1 cellular context compared by ENCODE assay signal in the genomic region with DNA sequence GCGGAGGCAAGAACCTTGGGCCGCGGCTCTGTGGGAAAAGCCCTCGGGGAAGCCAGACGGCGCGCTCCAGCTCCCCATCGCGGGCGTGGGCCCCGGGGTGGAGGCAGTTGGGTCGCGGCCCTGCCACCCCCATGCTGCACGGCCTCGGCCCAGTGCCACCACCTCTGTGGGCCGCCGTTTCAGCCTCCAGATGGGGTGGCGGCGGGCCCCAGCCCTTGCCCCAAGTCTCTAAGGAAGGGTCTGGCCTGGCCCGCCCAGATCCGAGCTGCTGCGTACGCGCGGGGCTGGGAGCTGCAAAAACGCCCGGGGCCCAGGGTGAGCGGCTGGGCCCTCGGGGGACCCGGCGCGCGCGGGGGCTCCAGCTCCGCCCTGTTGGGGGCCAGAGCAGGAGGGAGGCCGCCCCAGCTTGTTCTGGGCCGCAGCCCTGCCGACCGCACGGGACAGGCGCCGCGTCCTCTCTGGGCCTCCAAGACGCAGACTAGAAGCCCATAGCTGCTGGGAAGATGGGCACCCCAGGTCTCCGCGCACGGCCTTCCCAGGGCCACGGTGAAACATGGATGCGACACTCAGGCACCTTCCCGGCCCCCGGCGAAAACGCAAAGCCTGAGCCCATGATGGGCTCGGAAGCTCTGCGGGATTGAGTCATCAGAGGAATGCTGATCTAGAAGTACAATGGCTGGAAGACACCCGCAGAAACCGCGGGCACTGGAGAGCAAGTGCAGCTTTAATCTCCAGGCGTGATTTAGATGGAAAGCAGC.
TF ChIP-seq lines count a peak whose summit lies in the region.

No MANE protein-coding gene starts in this region.

TF ChIP-seq in H1, 55 proteins besides CTCF, POLR2A, EP300 and RAD21 (continued from another document):
- TF ChIP-seq, protein P1, sequence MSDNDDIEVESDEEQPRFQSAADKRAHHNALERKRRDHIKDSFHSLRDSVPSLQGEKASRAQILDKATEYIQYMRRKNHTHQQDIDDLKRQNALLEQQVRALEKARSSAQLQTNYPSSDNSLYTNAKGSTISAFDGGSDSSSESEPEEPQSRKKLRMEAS (IDR thresholded peaks at IDR 0.05) = no peak
- TF ChIP-seq CHD2 (IDR thresholded peaks at IDR 0.05; ENCODE audit: low read length) = no peak
- 0 out of 2 replicates have a peak, but pooled peaks have one; percentile 34 for TF ChIP-seq TAF1 (IDR thresholded peaks at IDR 0.05; ENCODE audit: low read depth, low read length)
- TF ChIP-seq SIX5 (IDR thresholded peaks at IDR 0.05; ENCODE audit: low read depth, low read length) = no peak
- TF ChIP-seq FOSL1 (IDR thresholded peaks at IDR 0.05; ENCODE audit: insufficient read depth, low read depth, low read length) = no peak
- TF ChIP-seq, protein P2, sequence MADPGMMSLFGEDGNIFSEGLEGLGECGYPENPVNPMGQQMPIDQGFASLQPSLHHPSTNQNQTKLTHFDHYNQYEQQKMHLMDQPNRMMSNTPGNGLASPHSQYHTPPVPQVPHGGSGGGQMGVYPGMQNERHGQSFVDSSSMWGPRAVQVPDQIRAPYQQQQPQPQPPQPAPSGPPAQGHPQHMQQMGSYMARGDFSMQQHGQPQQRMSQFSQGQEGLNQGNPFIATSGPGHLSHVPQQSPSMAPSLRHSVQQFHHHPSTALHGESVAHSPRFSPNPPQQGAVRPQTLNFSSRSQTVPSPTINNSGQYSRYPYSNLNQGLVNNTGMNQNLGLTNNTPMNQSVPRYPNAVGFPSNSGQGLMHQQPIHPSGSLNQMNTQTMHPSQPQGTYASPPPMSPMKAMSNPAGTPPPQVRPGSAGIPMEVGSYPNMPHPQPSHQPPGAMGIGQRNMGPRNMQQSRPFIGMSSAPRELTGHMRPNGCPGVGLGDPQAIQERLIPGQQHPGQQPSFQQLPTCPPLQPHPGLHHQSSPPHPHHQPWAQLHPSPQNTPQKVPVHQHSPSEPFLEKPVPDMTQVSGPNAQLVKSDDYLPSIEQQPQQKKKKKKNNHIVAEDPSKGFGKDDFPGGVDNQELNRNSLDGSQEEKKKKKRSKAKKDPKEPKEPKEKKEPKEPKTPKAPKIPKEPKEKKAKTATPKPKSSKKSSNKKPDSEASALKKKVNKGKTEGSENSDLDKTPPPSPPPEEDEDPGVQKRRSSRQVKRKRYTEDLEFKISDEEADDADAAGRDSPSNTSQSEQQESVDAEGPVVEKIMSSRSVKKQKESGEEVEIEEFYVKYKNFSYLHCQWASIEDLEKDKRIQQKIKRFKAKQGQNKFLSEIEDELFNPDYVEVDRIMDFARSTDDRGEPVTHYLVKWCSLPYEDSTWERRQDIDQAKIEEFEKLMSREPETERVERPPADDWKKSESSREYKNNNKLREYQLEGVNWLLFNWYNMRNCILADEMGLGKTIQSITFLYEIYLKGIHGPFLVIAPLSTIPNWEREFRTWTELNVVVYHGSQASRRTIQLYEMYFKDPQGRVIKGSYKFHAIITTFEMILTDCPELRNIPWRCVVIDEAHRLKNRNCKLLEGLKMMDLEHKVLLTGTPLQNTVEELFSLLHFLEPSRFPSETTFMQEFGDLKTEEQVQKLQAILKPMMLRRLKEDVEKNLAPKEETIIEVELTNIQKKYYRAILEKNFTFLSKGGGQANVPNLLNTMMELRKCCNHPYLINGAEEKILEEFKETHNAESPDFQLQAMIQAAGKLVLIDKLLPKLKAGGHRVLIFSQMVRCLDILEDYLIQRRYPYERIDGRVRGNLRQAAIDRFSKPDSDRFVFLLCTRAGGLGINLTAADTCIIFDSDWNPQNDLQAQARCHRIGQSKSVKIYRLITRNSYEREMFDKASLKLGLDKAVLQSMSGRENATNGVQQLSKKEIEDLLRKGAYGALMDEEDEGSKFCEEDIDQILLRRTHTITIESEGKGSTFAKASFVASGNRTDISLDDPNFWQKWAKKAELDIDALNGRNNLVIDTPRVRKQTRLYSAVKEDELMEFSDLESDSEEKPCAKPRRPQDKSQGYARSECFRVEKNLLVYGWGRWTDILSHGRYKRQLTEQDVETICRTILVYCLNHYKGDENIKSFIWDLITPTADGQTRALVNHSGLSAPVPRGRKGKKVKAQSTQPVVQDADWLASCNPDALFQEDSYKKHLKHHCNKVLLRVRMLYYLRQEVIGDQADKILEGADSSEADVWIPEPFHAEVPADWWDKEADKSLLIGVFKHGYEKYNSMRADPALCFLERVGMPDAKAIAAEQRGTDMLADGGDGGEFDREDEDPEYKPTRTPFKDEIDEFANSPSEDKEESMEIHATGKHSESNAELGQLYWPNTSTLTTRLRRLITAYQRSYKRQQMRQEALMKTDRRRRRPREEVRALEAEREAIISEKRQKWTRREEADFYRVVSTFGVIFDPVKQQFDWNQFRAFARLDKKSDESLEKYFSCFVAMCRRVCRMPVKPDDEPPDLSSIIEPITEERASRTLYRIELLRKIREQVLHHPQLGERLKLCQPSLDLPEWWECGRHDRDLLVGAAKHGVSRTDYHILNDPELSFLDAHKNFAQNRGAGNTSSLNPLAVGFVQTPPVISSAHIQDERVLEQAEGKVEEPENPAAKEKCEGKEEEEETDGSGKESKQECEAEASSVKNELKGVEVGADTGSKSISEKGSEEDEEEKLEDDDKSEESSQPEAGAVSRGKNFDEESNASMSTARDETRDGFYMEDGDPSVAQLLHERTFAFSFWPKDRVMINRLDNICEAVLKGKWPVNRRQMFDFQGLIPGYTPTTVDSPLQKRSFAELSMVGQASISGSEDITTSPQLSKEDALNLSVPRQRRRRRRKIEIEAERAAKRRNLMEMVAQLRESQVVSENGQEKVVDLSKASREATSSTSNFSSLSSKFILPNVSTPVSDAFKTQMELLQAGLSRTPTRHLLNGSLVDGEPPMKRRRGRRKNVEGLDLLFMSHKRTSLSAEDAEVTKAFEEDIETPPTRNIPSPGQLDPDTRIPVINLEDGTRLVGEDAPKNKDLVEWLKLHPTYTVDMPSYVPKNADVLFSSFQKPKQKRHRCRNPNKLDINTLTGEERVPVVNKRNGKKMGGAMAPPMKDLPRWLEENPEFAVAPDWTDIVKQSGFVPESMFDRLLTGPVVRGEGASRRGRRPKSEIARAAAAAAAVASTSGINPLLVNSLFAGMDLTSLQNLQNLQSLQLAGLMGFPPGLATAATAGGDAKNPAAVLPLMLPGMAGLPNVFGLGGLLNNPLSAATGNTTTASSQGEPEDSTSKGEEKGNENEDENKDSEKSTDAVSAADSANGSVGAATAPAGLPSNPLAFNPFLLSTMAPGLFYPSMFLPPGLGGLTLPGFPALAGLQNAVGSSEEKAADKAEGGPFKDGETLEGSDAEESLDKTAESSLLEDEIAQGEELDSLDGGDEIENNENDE (IDR thresholded peaks at IDR 0.05; ENCODE audit: insufficient replicate concordance, low read length) = no peak
- TF ChIP-seq SRF (IDR thresholded peaks at IDR 0.05; ENCODE audit: low read depth, low read length) = no peak
- no peak for TF ChIP-seq EZH2 (IDR thresholded peaks at IDR 0.05; ENCODE audit: low read depth, low read length, severe bottlenecking)
- TF ChIP-seq BCL11A (IDR thresholded peaks at IDR 0.05; ENCODE audit: low read depth in 2 of 2, low read length in 2 of 2) = no peak
- TF ChIP-seq PHF8 (conservative IDR thresholded peaks at IDR 0.05; ENCODE audit: low read depth, low read length) = peak; percentile 38; the same call in 1 of the 2 replicates
- TF ChIP-seq CBX5 (IDR thresholded peaks at IDR 0.05; ENCODE audit: low read depth, low read length) = no peak
- TF ChIP-seq KDM4A (IDR thresholded peaks at IDR 0.05; ENCODE audit: low read depth, low read length, severe bottlenecking) = peak; percentile 70
- TF ChIP-seq RBBP5 (IDR thresholded peaks at IDR 0.05; ENCODE audit: borderline replicate concordance, low read depth, low read length) = no peak; the same call in 1 of the 2 replicates
- TF ChIP-seq HDAC6 (IDR thresholded peaks at IDR 0.05; ENCODE audit: low read depth, low read length) = no peak
- TF ChIP-seq BACH1 (IDR thresholded peaks at IDR 0.05; ENCODE audit: low read length) = peak; percentile 12; the same call in 1 of the 2 replicates
- TF ChIP-seq TBP (IDR thresholded peaks at IDR 0.05; ENCODE audit: low read depth, low read length) = peak; percentile 32; the same call in 1 of the 2 replicates
- TF ChIP-seq SIN3A (conservative IDR thresholded peaks at IDR 0.05 in 1 of 2, IDR thresholded peaks at IDR 0.05 in 1 of 2; ENCODE audit: low read depth in 1 of 2, low read length in 2 of 2) = no peak
- no peak for TF ChIP-seq POU5F1 (IDR thresholded peaks at IDR 0.05; ENCODE audit: low read depth, low read length)
- no peak for TF ChIP-seq SUZ12 (IDR thresholded peaks at IDR 0.05; ENCODE audit: low read length)
- TF ChIP-seq RFX5 (IDR thresholded peaks at IDR 0.05; ENCODE audit: borderline replicate concordance, low read depth, low read length) = no peak
- TF ChIP-seq SP1 (IDR thresholded peaks at IDR 0.05; ENCODE audit: low read depth, low read length) = no peak
- TF ChIP-seq BRCA1 (IDR thresholded peaks at IDR 0.05; ENCODE audit: low read depth, low read length) = no peak
- TF ChIP-seq, protein P3, sequence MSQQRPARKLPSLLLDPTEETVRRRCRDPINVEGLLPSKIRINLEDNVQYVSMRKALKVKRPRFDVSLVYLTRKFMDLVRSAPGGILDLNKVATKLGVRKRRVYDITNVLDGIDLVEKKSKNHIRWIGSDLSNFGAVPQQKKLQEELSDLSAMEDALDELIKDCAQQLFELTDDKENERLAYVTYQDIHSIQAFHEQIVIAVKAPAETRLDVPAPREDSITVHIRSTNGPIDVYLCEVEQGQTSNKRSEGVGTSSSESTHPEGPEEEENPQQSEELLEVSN (IDR thresholded peaks at IDR 0.05) = no peak
- TF ChIP-seq JUND (IDR thresholded peaks at IDR 0.05; ENCODE audit: low read length) = peak; percentile 54; the same call in 1 of the 2 replicates
